ENCODE assay signal across 14 cellular contexts in the genomic region with DNA sequence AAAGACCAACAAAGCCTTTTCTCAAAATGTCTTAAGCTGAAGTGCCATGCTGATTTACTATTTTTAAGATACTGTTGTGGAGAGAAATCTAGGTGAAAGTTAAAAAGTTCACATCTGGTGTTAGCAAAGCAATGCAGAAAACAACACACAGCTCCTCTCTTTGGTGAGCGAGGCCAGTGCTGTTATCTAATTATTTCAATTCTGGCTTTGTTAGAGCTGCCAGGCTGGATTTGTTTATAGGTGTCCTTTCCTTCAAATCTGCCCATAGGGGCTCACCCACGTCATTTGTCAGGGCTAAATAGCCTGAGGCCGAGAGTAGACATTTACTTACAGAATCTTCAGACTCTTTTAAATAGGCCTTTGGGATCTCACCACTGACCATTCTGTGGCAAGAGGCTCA.
"Had no signal": no experiment of that assay in that cellular context is flagged by ENCODE, and none has a peak within 500 bp of the region (broad histone marks: within the 10 kb centered on the region; RNA-seq: fewer than 3 reads in every experiment).

No MANE protein-coding gene starts in this region.

- H3K9me3 Mint-ChIP-seq: activated naive CD4-positive, alpha-beta T cell treated with anti-CD3 and anti-CD28 coated beads, Interleukin-2, amount 50 U/mL, for 24 hours; stimulated activated naive B cell treated with anti-CD40 and anti-IgM and Interleukin-4, amounts not matched to agents 10 μg/mL and 1 μg/mL and 100 μg/mL, for 72 hours had no signal

- H3K4me1 ChIP-seq: foreskin keratinocyte, spleen, thyroid gland had no signal

- ATAC-seq: foreskin keratinocyte; stimulated activated naive B cell treated with anti-CD40 and anti-IgM and Interleukin-4, amounts not matched to agents 10 μg/mL and 1 μg/mL and 100 μg/mL, for 72 hours had no signal

- H3K27me3 ChIP-seq: adrenal gland, foreskin keratinocyte, sigmoid colon, thyroid gland had no signal

- H3K36me3 ChIP-seq: adrenal gland, sigmoid colon, spleen, thyroid gland, WERI-Rb-1 had no signal

- H3K4me1 Mint-ChIP-seq: activated naive CD4-positive, alpha-beta T cell treated with anti-CD3 and anti-CD28 coated beads, Interleukin-2, amount 50 U/mL, for 24 hours; stimulated activated naive B cell treated with anti-CD40 and anti-IgM and Interleukin-4, amounts not matched to agents 10 μg/mL and 1 μg/mL and 100 μg/mL, for 72 hours had no signal

- H3K36me3 Mint-ChIP-seq: activated naive CD4-positive, alpha-beta T cell treated with anti-CD3 and anti-CD28 coated beads, Interleukin-2, amount 50 U/mL, for 24 hours; stimulated activated naive B cell treated with anti-CD40 and anti-IgM and Interleukin-4, amounts not matched to agents 10 μg/mL and 1 μg/mL and 100 μg/mL, for 72 hours had no signal

- DNase-seq: activated CD4-positive, alpha-beta T cell treated with anti-CD3 and anti-CD28 coated beads, Interleukin-2, amount 50 U/mL, for 48 hours; activated gamma-delta T cell; adrenal gland; foreskin keratinocyte; hypothalamus; sigmoid colon; spleen; stimulated activated naive B cell treated with anti-CD40 and anti-IgM and Interleukin-4, amounts not matched to agents 10 μg/mL and 1 μg/mL and 100 μg/mL, for 72 hours; SW 1271; T-helper 2 cell; thyroid gland; WERI-Rb-1 had no signal

- H3K9me3 ChIP-seq: adrenal gland, sigmoid colon, thyroid gland had no signal

- H3K4me3 Mint-ChIP-seq: activated naive CD4-positive, alpha-beta T cell treated with anti-CD3 and anti-CD28 coated beads, Interleukin-2, amount 50 U/mL, for 24 hours; stimulated activated naive B cell treated with anti-CD40 and anti-IgM and Interleukin-4, amounts not matched to agents 10 μg/mL and 1 μg/mL and 100 μg/mL, for 72 hours had no signal

- H3K27ac ChIP-seq: epithelial cell of prostate, foreskin keratinocyte, spleen, thyroid gland, WERI-Rb-1 had no signal

- H3K27ac Mint-ChIP-seq: activated naive CD4-positive, alpha-beta T cell treated with anti-CD3 and anti-CD28 coated beads, Interleukin-2, amount 50 U/mL, for 24 hours; stimulated activated naive B cell treated with anti-CD40 and anti-IgM and Interleukin-4, amounts not matched to agents 10 μg/mL and 1 μg/mL and 100 μg/mL, for 72 hours had no signal

- H3K4me3 ChIP-seq: adrenal gland, sigmoid colon, spleen, thyroid gland had no signal
